ENCODE assay signal across 9 cellular contexts in genomic region chr1:182629674-182630073, GRCh38. TPM values are rescaled to one million over a fixed set of nuclear protein-coding genes. Genes with fewer than 3 reads are reported as not detected.
DNase-seq lines count a peak whose midpoint lies in the region; ATAC-seq, FAIRE-seq and TF ChIP-seq lines count a peak whose summit lies in the region.
"Had no signal": no experiment of that assay in that cellular context is flagged by ENCODE, and none has a peak within 500 bp of the region (broad histone marks: within the 10 kb centered on the region; RNA-seq: fewer than 3 reads in every experiment).

No MANE protein-coding gene starts in this region.

- peaks cover 62 to 63% of the 10 kb centered on the region in 2 donors for H3K4me1 Mint-ChIP-seq in natural killer cell treated with Interleukin-12 subunit alpha and Interleukin-12 subunit beta and Interleukin-15 and Interleukin-18, amount 100 ng/mL, for 72 hours (ENCODE audit: low read depth in 2 of 2)
- peaks cover 32% of the 10 kb centered on the region for H3K4me1 Mint-ChIP-seq in osteocyte (ENCODE audit: unreplicated experiment)

- ATAC-seq in HG03097 (IDR thresholded peaks at IDR 0.05; ENCODE audit: low FRiP score, unreplicated experiment) (peak; percentile 53), HG03469 (IDR thresholded peaks at IDR 0.05; ENCODE audit: unreplicated experiment) (no peak)
- ATAC-seq in natural killer cell treated with Interleukin-12 subunit alpha and Interleukin-12 subunit beta and Interleukin-15 and Interleukin-18, amount 100 ng/mL, for 72 hours: peak; percentile 97

- no peaks in the 10 kb centered on the region for H3K36me3 Mint-ChIP-seq in natural killer cell treated with Interleukin-12 subunit alpha and Interleukin-12 subunit beta and Interleukin-15 and Interleukin-18, amount 100 ng/mL, for 72 hours
- H3K36me3 Mint-ChIP-seq in osteocyte (ENCODE audit: unreplicated experiment): peaks cover 2% of the 10 kb centered on the region

- no peaks in the 10 kb centered on the region for H3K9me3 Mint-ChIP-seq in natural killer cell treated with Interleukin-12 subunit alpha and Interleukin-12 subunit beta and Interleukin-15 and Interleukin-18, amount 100 ng/mL, for 72 hours
- H3K9me3 Mint-ChIP-seq in osteocyte (ENCODE audit: unreplicated experiment): no peaks in the 10 kb centered on the region

- peak overlapping the region; percentile 77 to 82 for H3K27ac Mint-ChIP-seq in natural killer cell treated with Interleukin-12 subunit alpha and Interleukin-12 subunit beta and Interleukin-15 and Interleukin-18, amount 100 ng/mL, for 72 hours
- no peak overlapping the region for H3K27ac Mint-ChIP-seq in osteocyte (ENCODE audit: unreplicated experiment)

- TF ChIP-seq POLR2A in GM12892 (IDR thresholded peaks at IDR 0.05; ENCODE audit: low read depth, low read length): no peak

- FAIRE-seq in GM12892 (lab: Jason Lieb, UNC): peak; percentile 40

- H3K4me3 Mint-ChIP-seq in natural killer cell treated with Interleukin-12 subunit alpha and Interleukin-12 subunit beta and Interleukin-15 and Interleukin-18, amount 100 ng/mL, for 72 hours: peak overlapping the region; percentile 76
- no peak overlapping the region for H3K4me3 Mint-ChIP-seq in osteocyte (ENCODE audit: unreplicated experiment)

- DNase-seq in GM12892 (ENCODE audit: insufficient read length) (no peak), NCI-H774 (lab: John Stamatoyannopoulos, UW) (no peak), COLO829 (ENCODE audit: low spot score) (no peak), osteocyte (ENCODE audit: extremely low spot score, unreplicated experiment) (no peak)
- DNase-seq in activated CD4-positive, alpha-beta T cell treated with anti-CD3 and anti-CD28 coated beads, Interleukin-2, amount 50 U/mL, for 4 hours: peak; percentile 55 to 66
- peak; percentile 91 for DNase-seq in natural killer cell treated with Interleukin-12 subunit alpha and Interleukin-12 subunit beta and Interleukin-15 and Interleukin-18, amount 100 ng/mL, for 72 hours (ENCODE audit: low spot score)

- H3K27me3 Mint-ChIP-seq in natural killer cell treated with Interleukin-12 subunit alpha and Interleukin-12 subunit beta and Interleukin-15 and Interleukin-18, amount 100 ng/mL, for 72 hours: peaks cover 14 to 15% of the 10 kb centered on the region in 2 donors
- no peaks in the 10 kb centered on the region for H3K27me3 Mint-ChIP-seq in osteocyte (ENCODE audit: unreplicated experiment)

- TF ChIP-seq CTCF in osteocyte (IDR thresholded peaks at IDR 0.05): no peak

RNA-seq across cellular contexts. Expression of gene RGS16, which starts 25.5 kb away (rescaled TPM):
- polyA plus RNA-seq in GM12892 (2012; ENCODE audit: missing spikeins): 41.1 TPM
- total RNA-seq in natural killer cell treated with Interleukin-12 subunit alpha and Interleukin-12 subunit beta and Interleukin-15 and Interleukin-18, amount 100 ng/mL, for 72 hours: 100 to 1,000 TPM in 1 of 2 donors, 10 to 100 TPM in 1; 33.0 to 102 TPM
- 0.48 and 1.1 TPM in 2 replicates for total RNA-seq in osteocyte

RNA-seq across cellular contexts. Expression of gene RNASEL, which starts 40.6 kb away (rescaled TPM):
- 5.6 TPM for polyA plus RNA-seq in GM12892 (2012; ENCODE audit: missing spikeins)
- 1 to 10 TPM; 3.0 to 5.1 TPM for total RNA-seq in natural killer cell treated with Interleukin-12 subunit alpha and Interleukin-12 subunit beta and Interleukin-15 and Interleukin-18, amount 100 ng/mL, for 72 hours
- total RNA-seq in osteocyte: 4.2 and 4.5 TPM in 2 replicates

RNA-seq across cellular contexts. Expression of gene RGS8, which starts 54.7 kb away (rescaled TPM):
- 0.08 TPM for polyA plus RNA-seq in GM12892 (2012; ENCODE audit: missing spikeins)
- not detected for total RNA-seq in natural killer cell treated with Interleukin-12 subunit alpha and Interleukin-12 subunit beta and Interleukin-15 and Interleukin-18, amount 100 ng/mL, for 72 hours
- total RNA-seq in osteocyte: not detected in 2 replicates
- total RNA-seq: thoracic aorta had no signal

Comparison
In these comparisons a context has a peak if more than half of its experiments do, and no peak if none do; other contexts are left out.
1. DNase-seq: peak in activated CD4-positive, alpha-beta T cell treated with anti-CD3 and anti-CD28 coated beads, Interleukin-2, amount 50 U/mL, for 4 hours (2 of 2) and natural killer cell treated with Interleukin-12 subunit alpha and Interleukin-12 subunit beta and Interleukin-15 and Interleukin-18, amount 100 ng/mL, for 72 hours (single experiment); none in GM12892 (single experiment), NCI-H774 (single experiment), COLO829 (single experiment) and osteocyte (single experiment).
2. RNA of gene RGS16, which starts 25.5 kb away (total RNA-seq): 33.0 to 102 TPM in natural killer cell treated with Interleukin-12 subunit alpha and Interleukin-12 subunit beta and Interleukin-15 and Interleukin-18, amount 100 ng/mL, for 72 hours; 0.48 to 1.1 TPM in osteocyte; every median in the first group is over 10 times any median in the second.